In the genomic region with DNA sequence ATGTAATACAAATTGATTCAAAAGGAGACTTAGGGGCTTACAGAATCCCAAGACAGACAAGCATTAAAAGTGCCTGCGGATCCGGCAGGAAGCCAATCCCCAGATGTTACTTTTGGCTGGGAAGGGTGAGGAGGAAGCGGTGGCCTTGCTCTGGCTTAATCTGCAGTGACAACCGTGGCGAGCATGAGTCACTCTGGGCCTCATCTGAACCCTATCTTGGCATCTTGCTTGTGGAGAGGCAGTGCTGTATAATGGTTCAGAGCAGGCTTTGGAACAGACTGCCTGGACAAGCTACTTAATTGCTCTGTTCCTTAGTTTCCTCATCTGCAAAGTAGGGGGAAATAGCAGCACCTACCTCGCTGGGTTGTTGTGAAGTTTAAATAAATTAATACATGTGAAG, we compare ENCODE assay signal across 9 cellular contexts.
DNase-seq lines count a peak whose midpoint lies in the region; ATAC-seq and TF ChIP-seq lines count a peak whose summit lies in the region.
"Had no signal": no experiment of that assay in that cellular context is flagged by ENCODE, and none has a peak within 500 bp of the region (broad histone marks: within the 10 kb centered on the region; RNA-seq: fewer than 3 reads in every experiment).

No MANE protein-coding gene starts in this region.

- peak; percentile 54 for ATAC-seq in activated CD4-positive, CD25-positive, alpha-beta regulatory T cell treated with anti-CD3 and anti-CD28 coated beads, Interleukin-2, amount 50 U/mL, for 24 hours
- no peak for ATAC-seq in HG02798 (IDR thresholded peaks at IDR 0.05; ENCODE audit: poor library complexity, unreplicated experiment)

- H3K4me3 ChIP-seq in fibroblast of mammary gland (ENCODE audit: control insufficient read depth, low read depth, low read length) (no peak overlapping the region), skeletal muscle tissue (ENCODE audit: low read length in 3 of 3) (no peak overlapping the region)
- H3K4me3 ChIP-seq: BLaER1 had no signal

- H3K36me3 Mint-ChIP-seq in activated CD4-positive, alpha-beta T cell treated with anti-CD3 and anti-CD28 coated beads, Interleukin-2, amount 10 ng/mL, durations not matched to agents 24 days and 14 days (ENCODE audit: low read depth), result peaks cover 14% of the 10 kb centered on the region

- H3K36me3 ChIP-seq in skeletal muscle tissue (ENCODE audit: control insufficient read depth in 3 of 3, insufficient read depth in 3 of 3, low read length in 3 of 3), result no peaks in the 10 kb centered on the region
- H3K36me3 ChIP-seq: BLaER1 had no signal

- H3K9me3 ChIP-seq in skeletal muscle tissue (ENCODE audit: control insufficient read depth in 3 of 3, low read length in 3 of 3), result no peaks in the 10 kb centered on the region

- TF ChIP-seq CTCF in fibroblast of mammary gland (conservative IDR thresholded peaks at IDR 0.05; ENCODE audit: control insufficient read depth, insufficient read depth, low read depth, low read length), result no peak

- peak overlapping the region; percentile 21 for H3K27ac Mint-ChIP-seq in activated CD4-positive, alpha-beta T cell treated with anti-CD3 and anti-CD28 coated beads, Interleukin-2, amount 10 ng/mL, durations not matched to agents 24 days and 14 days

- peaks cover 19 to 40% (median 21%) of the 10 kb centered on the region in 3 donors for H3K4me1 ChIP-seq in skeletal muscle tissue (ENCODE audit: control insufficient read depth in 3 of 3, insufficient read depth in 3 of 3, low read length in 3 of 3)

- peak overlapping the region; percentile 14 for H3K27ac ChIP-seq in skeletal muscle tissue (ENCODE audit: low read depth, low read length)
- H3K27ac ChIP-seq: BLaER1 had no signal

- peaks cover 16% of the 10 kb centered on the region for H3K9me3 Mint-ChIP-seq in activated CD4-positive, alpha-beta T cell treated with anti-CD3 and anti-CD28 coated beads, Interleukin-2, amount 10 ng/mL, durations not matched to agents 24 days and 14 days

- H3K4me1 Mint-ChIP-seq in activated CD4-positive, alpha-beta T cell treated with anti-CD3 and anti-CD28 coated beads, Interleukin-2, amount 10 ng/mL, durations not matched to agents 24 days and 14 days, result peaks cover 60% of the 10 kb centered on the region

- no peaks in the 10 kb centered on the region for H3K27me3 Mint-ChIP-seq in activated CD4-positive, alpha-beta T cell treated with anti-CD3 and anti-CD28 coated beads, Interleukin-2, amount 10 ng/mL, durations not matched to agents 24 days and 14 days

- no peak overlapping the region for H3K9ac ChIP-seq in skeletal muscle tissue (ENCODE audit: low read depth in 1 of 3, low read length in 3 of 3)
- H3K9ac ChIP-seq: BLaER1 had no signal

- H3K4me3 Mint-ChIP-seq in activated CD4-positive, alpha-beta T cell treated with anti-CD3 and anti-CD28 coated beads, Interleukin-2, amount 10 ng/mL, durations not matched to agents 24 days and 14 days, result no peak overlapping the region

- H3K27me3 ChIP-seq in skeletal muscle tissue (ENCODE audit: control insufficient read depth in 3 of 3, insufficient read depth in 3 of 3, low read length in 3 of 3), result no peaks in the 10 kb centered on the region
- H3K27me3 ChIP-seq: BLaER1 had no signal

- intact Hi-C loops in activated CD4-positive, alpha-beta T cell treated with anti-CD3 and anti-CD28 coated beads, Interleukin-2, amount 10 ng/mL, durations not matched to agents 24 days and 14 days (cut with micrococcal nuclease), result loop anchor here (1.0 to 10.0 kb wide), 6 partner anchors 103 to 1243 kb away; a partner anchor contains a TSS

- DNase-seq in activated CD4-positive, CD25-positive, alpha-beta regulatory T cell (lab: John Stamatoyannopoulos, UW), result no peak
- DNase-seq in activated CD4-positive, alpha-beta T cell treated with anti-CD3 and anti-CD28 coated beads, Interleukin-2, amount 10 ng/mL, durations not matched to agents 24 days and 14 days, result peak; percentile 78
- DNase-seq in fibroblast of mammary gland (ENCODE audit: low read depth), result peak; percentile 92
- no peak for DNase-seq in NCI-H345 (lab: John Stamatoyannopoulos, UW)
- DNase-seq in epidermal melanocyte (ENCODE audit: insufficient read length, low spot score), result no peak

Comparison
In these comparisons a context has a peak if more than half of its experiments do, and no peak if none do; other contexts are left out.
1. DNase-seq: peak in activated CD4-positive, alpha-beta T cell treated with anti-CD3 and anti-CD28 coated beads, Interleukin-2, amount 10 ng/mL, durations not matched to agents 24 days and 14 days (single experiment) and fibroblast of mammary gland (single experiment); none in activated CD4-positive, CD25-positive, alpha-beta regulatory T cell (0 of 4), NCI-H345 (single experiment) and epidermal melanocyte (single experiment).